10 cellular contexts compared by ENCODE assay signal in the genomic region with DNA sequence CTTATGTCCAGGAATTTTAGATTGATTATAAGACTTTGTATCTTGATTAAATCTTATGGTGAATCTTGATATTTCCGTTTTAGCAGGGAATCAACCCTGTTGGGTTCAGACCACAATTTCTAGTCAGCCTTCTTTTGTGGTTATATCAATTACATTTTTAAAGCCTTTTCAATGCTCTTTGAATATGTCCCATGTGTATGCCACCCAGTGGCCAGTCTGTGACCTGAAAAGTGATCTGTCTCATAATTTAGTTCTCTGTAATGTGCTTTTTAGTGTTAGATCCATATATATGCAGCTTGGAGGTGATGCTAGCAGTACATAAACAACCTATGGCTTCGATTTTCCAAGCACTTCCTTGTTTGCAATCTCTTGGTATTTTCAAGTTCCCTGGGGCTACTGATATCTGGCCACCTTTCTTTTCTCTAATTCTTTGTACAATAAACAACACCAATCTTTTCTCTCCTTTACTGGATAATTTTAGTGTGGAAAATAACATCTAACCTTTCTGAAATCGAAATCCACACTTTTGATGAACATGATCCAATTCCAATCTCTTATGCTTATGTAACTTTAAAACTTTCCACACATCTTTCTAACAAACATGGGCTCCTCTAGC. TPM values are rescaled to one million over a fixed set of nuclear protein-coding genes. Genes with fewer than 3 reads are reported as not detected.
DNase-seq lines count a peak whose midpoint lies in the region; ATAC-seq and TF ChIP-seq lines count a peak whose summit lies in the region.
"Had no signal": no experiment of that assay in that cellular context is flagged by ENCODE, and none has a peak within 500 bp of the region (broad histone marks: within the 10 kb centered on the region; RNA-seq: fewer than 3 reads in every experiment).

No MANE protein-coding gene starts in this region.

- peak; percentile 28 for DNase-seq in DMS 273 (lab: John Stamatoyannopoulos, UW; ENCODE audit: unreplicated experiment)
- no peak for DNase-seq in DMS 273 treated with DMSO at 0.1 percent for 48 hours (lab: John Stamatoyannopoulos, UW)
- peak; percentile 34 for DNase-seq in brain microvascular endothelial cell
- DNase-seq in naive thymus-derived CD8-positive, alpha-beta T cell = peak in 3 of 10 donors; percentile 4 to 13 (median 9)
- DNase-seq in NCI-H2107 (lab: John Stamatoyannopoulos, UW) = no peak
- no peak for DNase-seq in natural killer cell treated with Interleukin-12 subunit alpha and Interleukin-12 subunit beta and Interleukin-15 and Interleukin-18, amount 100 ng/mL, for 72 hours (ENCODE audit: low spot score)
- DNase-seq in NCI-H1417 treated with DMSO at 0.1 percent for 48 hours (lab: John Stamatoyannopoulos, UW) = no peak
- DNase-seq: 8988T, Right ventricle myocardium superior had no signal

- no peaks in the 10 kb centered on the region for H3K79me2 ChIP-seq in KMS-11 (ENCODE audit: insufficient read depth, low read depth)

- peaks cover 6 to 54% (median 10%) of the 10 kb centered on the region in 5 donors for H3K27me3 Mint-ChIP-seq in naive thymus-derived CD8-positive, alpha-beta T cell
- H3K27me3 Mint-ChIP-seq in natural killer cell treated with Interleukin-12 subunit alpha and Interleukin-12 subunit beta and Interleukin-15 and Interleukin-18, amount 100 ng/mL, for 72 hours = peaks cover 15 to 39% of the 10 kb centered on the region in 2 donors

- H3K4me1 ChIP-seq in KMS-11 (ENCODE audit: low read depth, poor library complexity, severe bottlenecking) = no peaks in the 10 kb centered on the region

- no peaks in the 10 kb centered on the region for H4K20me1 ChIP-seq in KMS-11 (ENCODE audit: insufficient read depth)

- no peaks in the 10 kb centered on the region for H3K4me1 Mint-ChIP-seq in naive thymus-derived CD8-positive, alpha-beta T cell
- H3K4me1 Mint-ChIP-seq in natural killer cell treated with Interleukin-12 subunit alpha and Interleukin-12 subunit beta and Interleukin-15 and Interleukin-18, amount 100 ng/mL, for 72 hours (ENCODE audit: low read depth in 2 of 2) = no peaks in the 10 kb centered on the region

- no peaks in the 10 kb centered on the region for H3K36me3 ChIP-seq in KMS-11 (ENCODE audit: insufficient read depth)
- no peaks in the 10 kb centered on the region for H3K36me3 ChIP-seq in brain microvascular endothelial cell (replicated peaks)

- no peak overlapping the region for H3K9ac ChIP-seq in KMS-11

- in situ Hi-C loops in brain microvascular endothelial cell (cut with HindIII; ENCODE audit: low pct_ligation_motif_present, low sequenced_read_pairs) = no loop called here

- no peak overlapping the region for H2AFZ ChIP-seq in KMS-11 (ENCODE audit: low read depth)

- POLR2A ChIA-PET in naive thymus-derived CD8-positive, alpha-beta T cell (lab: Charles Lee) = no interaction called here

- H3K4me3 Mint-ChIP-seq in naive thymus-derived CD8-positive, alpha-beta T cell = no peak overlapping the region
- H3K4me3 Mint-ChIP-seq in natural killer cell treated with Interleukin-12 subunit alpha and Interleukin-12 subunit beta and Interleukin-15 and Interleukin-18, amount 100 ng/mL, for 72 hours = no peak overlapping the region

- H3K27ac ChIP-seq in KMS-11 (no peak overlapping the region), brain microvascular endothelial cell (no peak overlapping the region)

- H3K27ac Mint-ChIP-seq in naive thymus-derived CD8-positive, alpha-beta T cell = peak overlapping the region in 1 of 10 donors; percentile 7
- H3K27ac Mint-ChIP-seq in natural killer cell treated with Interleukin-12 subunit alpha and Interleukin-12 subunit beta and Interleukin-15 and Interleukin-18, amount 100 ng/mL, for 72 hours = no peak overlapping the region

- peak; percentile 33 to 46 for ATAC-seq in naive thymus-derived CD8-positive, alpha-beta T cell
- no peak for ATAC-seq in natural killer cell treated with Interleukin-12 subunit alpha and Interleukin-12 subunit beta and Interleukin-15 and Interleukin-18, amount 100 ng/mL, for 72 hours

- peak; percentile 57 for TF ChIP-seq CTCF in KMS-11 (conservative IDR thresholded peaks at IDR 0.05; ENCODE audit: low read depth, low read length)
- TF ChIP-seq CTCF in brain microvascular endothelial cell (IDR thresholded peaks at IDR 0.05; ENCODE audit: low read depth, low read length, missing control alignments) = peak; percentile 60

- peaks cover 0 to 3% (median 0%) of the 10 kb centered on the region in 9 donors for H3K9me3 Mint-ChIP-seq in naive thymus-derived CD8-positive, alpha-beta T cell
- peaks cover 6% of the 10 kb centered on the region for H3K9me3 Mint-ChIP-seq in natural killer cell treated with Interleukin-12 subunit alpha and Interleukin-12 subunit beta and Interleukin-15 and Interleukin-18, amount 100 ng/mL, for 72 hours

- H3K36me3 Mint-ChIP-seq in naive thymus-derived CD8-positive, alpha-beta T cell = no peaks in the 10 kb centered on the region
- no peaks in the 10 kb centered on the region for H3K36me3 Mint-ChIP-seq in natural killer cell treated with Interleukin-12 subunit alpha and Interleukin-12 subunit beta and Interleukin-15 and Interleukin-18, amount 100 ng/mL, for 72 hours

- H3K27me3 ChIP-seq in KMS-11 (ENCODE audit: insufficient read depth, low read depth) = no peaks in the 10 kb centered on the region
- H3K27me3 ChIP-seq in brain microvascular endothelial cell (replicated peaks) = no peaks in the 10 kb centered on the region

- H3K4me2 ChIP-seq in KMS-11 = no peak overlapping the region

- H3K4me3 ChIP-seq in KMS-11 (IDR thresholded peaks at IDR 0.05; ENCODE audit: insufficient read depth, low read depth, low read length) = no peak overlapping the region
- H3K4me3 ChIP-seq in brain microvascular endothelial cell (ENCODE audit: low read depth, low read length) = no peak overlapping the region

RNA-seq across cellular contexts. Expression of gene PDE8B, which starts 28.8 kb away (rescaled TPM):
- under 1 TPM in 1 of 2 experiments, not detected in 1; 0.52 TPM for total RNA-seq in naive thymus-derived CD8-positive, alpha-beta T cell
- under 1 TPM; 0.03 to 0.16 (median 0.08) TPM for polyA plus RNA-seq in naive thymus-derived CD8-positive, alpha-beta T cell
- not detected for total RNA-seq in natural killer cell treated with Interleukin-12 subunit alpha and Interleukin-12 subunit beta and Interleukin-15 and Interleukin-18, amount 100 ng/mL, for 72 hours

Comparison
In these comparisons a context has a peak if more than half of its experiments do, and no peak if none do; other contexts are left out.
1. DNase-seq: peak in DMS 273 (single experiment) and brain microvascular endothelial cell (single experiment); none in DMS 273 treated with DMSO at 0.1 percent for 48 hours (single experiment), NCI-H2107 (single experiment), natural killer cell treated with Interleukin-12 subunit alpha and Interleukin-12 subunit beta and Interleukin-15 and Interleukin-18, amount 100 ng/mL, for 72 hours (single experiment) and NCI-H1417 treated with DMSO at 0.1 percent for 48 hours (single experiment).
2. ATAC-seq: peak in naive thymus-derived CD8-positive, alpha-beta T cell (2 of 2); none in natural killer cell treated with Interleukin-12 subunit alpha and Interleukin-12 subunit beta and Interleukin-15 and Interleukin-18, amount 100 ng/mL, for 72 hours (0 of 2).